In genomic region chr5:10192309-10192708, GRCh38 we compare ENCODE assay signal across 22 cellular contexts. TPM values are rescaled to one million over a fixed set of nuclear protein-coding genes. Genes with fewer than 3 reads are reported as not detected.
DNase-seq lines count a peak whose midpoint lies in the region; ATAC-seq and TF ChIP-seq lines count a peak whose summit lies in the region.
"Had no signal": no experiment of that assay in that cellular context is flagged by ENCODE, and none has a peak within 500 bp of the region (broad histone marks: within the 10 kb centered on the region; RNA-seq: fewer than 3 reads in every experiment).

No MANE protein-coding gene starts in this region.

- H3K4me3 ChIP-seq in HFF-Myc (replicated peaks; ENCODE audit: low read depth, low read length): no peak overlapping the region
- H3K4me3 ChIP-seq: gastrocnemius medialis, K562, lung, neural progenitor cell, sigmoid colon had no signal

- ATAC-seq in natural killer cell: no peak
- ATAC-seq: gastrocnemius medialis, HCT116, K562 had no signal

- intact Hi-C loops in natural killer cell (cut with micrococcal nuclease): no loop called here

- H3K4me3 Mint-ChIP-seq in natural killer cell: no peak overlapping the region
- H3K4me3 Mint-ChIP-seq: neural progenitor cell; T-helper 1 cell treated with Interleukin-12 subunit alpha and Interleukin-12 subunit beta and Interleukin-4 antibody, amounts not matched to agents 30 μg/mL and 1 μg/mL, for 36 hours had no signal

- peaks cover 0 to 3% of the 10 kb centered on the region in 2 donors for H3K27me3 Mint-ChIP-seq in natural killer cell (ENCODE audit: low read depth in 2 of 2)

- peaks cover 2 to 4% of the 10 kb centered on the region in 2 donors for H3K9me3 Mint-ChIP-seq in natural killer cell
- H3K9me3 Mint-ChIP-seq: neural progenitor cell had no signal

- no peak overlapping the region for H3K27ac Mint-ChIP-seq in natural killer cell
- H3K27ac Mint-ChIP-seq: neural progenitor cell; T-helper 1 cell treated with Interleukin-12 subunit alpha and Interleukin-12 subunit beta and Interleukin-4 antibody, amounts not matched to agents 30 μg/mL and 1 μg/mL, for 36 hours had no signal

- in situ Hi-C loops in ACHN (cut with HindIII; ENCODE audit: low pct_ligation_motif_present, low pct_unique_long_range_greater_than_20kb, low sequenced_read_pairs): no loop called here

- TF ChIP-seq CTCF in HFF-Myc (IDR thresholded peaks at IDR 0.05; ENCODE audit: low read depth, low read length, missing control alignments) (no peak), natural killer cell (IDR thresholded peaks at IDR 0.05) (no peak)

- H3K36me3 Mint-ChIP-seq in natural killer cell: no peaks in the 10 kb centered on the region

- peak; percentile 92 for DNase-seq in ACHN
- DNase-seq in HFF-Myc (ENCODE audit: extremely low read depth, low read depth): peak; percentile 2
- DNase-seq in amniotic stem cell (lab: John Stamatoyannopoulos, UW): peak; percentile 47
- DNase-seq in glomerular visceral epithelial cell (ENCODE audit: extremely low spot score): peak; percentile 74
- no peak for DNase-seq in AML-193 (lab: John Stamatoyannopoulos, UW)
- no peak for DNase-seq in NCI-H1048 (lab: John Stamatoyannopoulos, UW)
- DNase-seq in activated naive CD4-positive, alpha-beta T cell treated with anti-CD3 and anti-CD28 coated beads, Interleukin-2, amount 50 U/mL, for 16 hours: no peak
- DNase-seq in natural killer cell: no peak
- DNase-seq: activated CD4-positive, CD25-positive, alpha-beta regulatory T cell treated with anti-CD3 and anti-CD28 coated beads, Interleukin-2, amount 50 U/mL, for 72 hours; activated naive CD4-positive, alpha-beta T cell; Caco-2; effector CD8-positive, alpha-beta T cell; gastrocnemius medialis; NCI-H1092 treated with DMSO at 0.1 percent for 48 hours; sigmoid colon; stimulated activated CD4-positive, alpha-beta T cell treated with anti-CD3 and anti-CD28 coated beads, Interleukin-4, amount 100 ng/mL, for 1 hour; trophoblast cell had no signal

- no peaks in the 10 kb centered on the region for H3K4me1 Mint-ChIP-seq in natural killer cell
- H3K4me1 Mint-ChIP-seq: neural progenitor cell had no signal

RNA-seq across cellular contexts. Expression of gene ATPSCKMT, which starts 57.4 kb away (rescaled TPM):
- total RNA-seq in natural killer cell: 10 to 100 TPM; 11.8 to 15.1 (median 13.0) TPM

RNA-seq across cellular contexts. Expression of gene CCT5, which starts 57.8 kb away (rescaled TPM):
- 10 to 100 TPM; 62.2 to 88.0 (median 73.5) TPM for total RNA-seq in natural killer cell

Comparison
In these comparisons a context has a peak if more than half of its experiments do, and no peak if none do; other contexts are left out.
1. DNase-seq: peak in ACHN (single experiment), HFF-Myc (single experiment), amniotic stem cell (single experiment) and glomerular visceral epithelial cell (single experiment); none in AML-193 (0 of 2), NCI-H1048 (single experiment), activated naive CD4-positive, alpha-beta T cell treated with anti-CD3 and anti-CD28 coated beads, Interleukin-2, amount 50 U/mL, for 16 hours (single experiment) and natural killer cell (single experiment).